10 cellular contexts compared by ENCODE assay signal in genomic region chr15:57377478-57377847, GRCh38. TPM values are rescaled to one million over a fixed set of nuclear protein-coding genes. Genes with fewer than 3 reads are reported as not detected.
DNase-seq lines count a peak whose midpoint lies in the region; ATAC-seq, FAIRE-seq and TF ChIP-seq lines count a peak whose summit lies in the region.
"Had no signal": no experiment of that assay in that cellular context is flagged by ENCODE, and none has a peak within 500 bp of the region (broad histone marks: within the 10 kb centered on the region; RNA-seq: fewer than 3 reads in every experiment).

No MANE protein-coding gene starts in this region.

- H3K9me3 ChIP-seq in ascending aorta (no peaks in the 10 kb centered on the region), keratinocyte (ENCODE audit: control insufficient read depth, low read depth, low read length) (no peaks in the 10 kb centered on the region), stomach (no peaks in the 10 kb centered on the region), Peyer's patch (no peaks in the 10 kb centered on the region)

- no peak overlapping the region for H3K9ac ChIP-seq in keratinocyte (ENCODE audit: control insufficient read depth, extremely low read depth, insufficient read depth, low read length)

- no peaks in the 10 kb centered on the region for H4K20me1 ChIP-seq in keratinocyte (ENCODE audit: control insufficient read depth, extremely low read depth, insufficient read depth, low read length)

- peaks cover 8% of the 10 kb centered on the region for H3K4me1 Mint-ChIP-seq in activated CD8-positive, alpha-beta T cell treated with anti-CD3 and anti-CD28 coated beads, Interleukin-2, amount 10 ng/mL, durations not matched to agents 7 days and 5 days (ENCODE audit: low read depth)

- no peaks in the 10 kb centered on the region for H3K36me3 ChIP-seq in ascending aorta
- H3K36me3 ChIP-seq in keratinocyte (ENCODE audit: control insufficient read depth in 2 of 2, extremely low read depth in 1 of 2, insufficient read depth in 2 of 2, low read length in 2 of 2): no peaks in the 10 kb centered on the region
- H3K36me3 ChIP-seq in stomach: no peaks in the 10 kb centered on the region
- no peaks in the 10 kb centered on the region for H3K36me3 ChIP-seq in Peyer's patch

- H3K36me3 Mint-ChIP-seq in activated CD8-positive, alpha-beta T cell treated with anti-CD3 and anti-CD28 coated beads, Interleukin-2, amount 10 ng/mL, durations not matched to agents 7 days and 5 days (ENCODE audit: low read depth): peaks cover 1% of the 10 kb centered on the region

- ATAC-seq in activated CD8-positive, alpha-beta T cell treated with anti-CD3 and anti-CD28 coated beads, Interleukin-2, amount 10 ng/mL, durations not matched to agents 7 days and 5 days: no peak

- TF ChIP-seq CTCF in ascending aorta (IDR thresholded peaks at IDR 0.05): no peak
- peak; percentile 14 to 27 (median 20) for TF ChIP-seq CTCF in keratinocyte (optimal IDR thresholded peaks at IDR 0.05 in 1 of 3, IDR thresholded peaks at IDR 0.05 in 1 of 3, conservative IDR thresholded peaks at IDR 0.05 in 1 of 3; ENCODE audit: extremely low read depth in 1 of 3, insufficient read depth in 2 of 3, low read length in 3 of 3)
- TF ChIP-seq CTCF in stomach (IDR thresholded peaks at IDR 0.05): no peak
- TF ChIP-seq CTCF in Peyer's patch (IDR thresholded peaks at IDR 0.05): no peak

- dilution Hi-C loops in keratinocyte (cut with MboI; ENCODE audit: extremely low pct_ligation_motif_present, low sequenced_read_pairs): no loop called here

- H3K27me3 Mint-ChIP-seq in activated CD8-positive, alpha-beta T cell treated with anti-CD3 and anti-CD28 coated beads, Interleukin-2, amount 10 ng/mL, durations not matched to agents 7 days and 5 days (ENCODE audit: low read depth): peaks cover 49% of the 10 kb centered on the region

- no peak overlapping the region for H3K4me3 Mint-ChIP-seq in activated CD8-positive, alpha-beta T cell treated with anti-CD3 and anti-CD28 coated beads, Interleukin-2, amount 10 ng/mL, durations not matched to agents 7 days and 5 days

- H3K4me3 ChIP-seq in ascending aorta (peak overlapping the region; percentile 66 to 84), keratinocyte (ENCODE audit: control insufficient read depth in 2 of 3, extremely low read depth in 1 of 3, insufficient read depth in 2 of 3, low read depth in 1 of 3, low read length in 3 of 3) (no peak overlapping the region), stomach (peak overlapping the region; percentile 70 to 88 (median 75)), Peyer's patch (peak overlapping the region in 1 of 4 donors; percentile 70)
- H3K4me3 ChIP-seq: SK-N-MC had no signal

- peak; percentile 69 for DNase-seq in NCI-H510A treated with DMSO at 0.1 percent for 48 hours (lab: John Stamatoyannopoulos, UW)
- no peak for DNase-seq in NCI-H510A (lab: John Stamatoyannopoulos, UW)
- DNase-seq in ascending aorta (ENCODE audit: low spot score in 2 of 2): no peak
- DNase-seq in keratinocyte (ENCODE audit: low read depth, low spot score): no peak
- DNase-seq in stomach: no peak
- DNase-seq in NCI-H1694 (lab: John Stamatoyannopoulos, UW): no peak
- no peak for DNase-seq in Peyer's patch
- DNase-seq in activated CD8-positive, alpha-beta T cell treated with anti-CD3 and anti-CD28 coated beads, Interleukin-2, amount 10 ng/mL, durations not matched to agents 7 days and 5 days: no peak
- DNase-seq: activated naive CD8-positive, alpha-beta T cell treated with anti-CD3 and anti-CD28 coated beads for 36 hours had no signal

- intact Hi-C loops in ascending aorta (cut with DNase I): loop anchor here (5.0 kb wide), 2 partner anchors 45 to 60 kb away; no protein-coding TSS in a partner anchor
- intact Hi-C loops in stomach (cut with DNase I; ENCODE audit: low total_unique reads): no loop called here

- TF ChIP-seq POLR2A in stomach (IDR thresholded peaks at IDR 0.05) (no peak), Peyer's patch (IDR thresholded peaks at IDR 0.05) (no peak)

- peak overlapping the region; percentile 76 for H3K4me2 ChIP-seq in keratinocyte (ENCODE audit: control insufficient read depth, extremely low read depth, insufficient read depth, low read depth, low read length)

- H3K27ac Mint-ChIP-seq in activated CD8-positive, alpha-beta T cell treated with anti-CD3 and anti-CD28 coated beads, Interleukin-2, amount 10 ng/mL, durations not matched to agents 7 days and 5 days: no peak overlapping the region
- H3K27ac Mint-ChIP-seq: activated naive CD8-positive, alpha-beta T cell treated with anti-CD3 and anti-CD28 coated beads for 36 hours had no signal

- peak; percentile 66 for FAIRE-seq in keratinocyte (lab: Jason Lieb, UNC)

- H3K27ac ChIP-seq in ascending aorta (no peak overlapping the region), keratinocyte (ENCODE audit: control insufficient read depth, insufficient read depth, low read length) (no peak overlapping the region), stomach (peak overlapping the region in 4 of 5 donors; percentile 81 to 86 (median 82)), Peyer's patch (no peak overlapping the region)
- H3K27ac ChIP-seq: SK-N-MC had no signal

- peaks cover 0 to 7% of the 10 kb centered on the region in 2 donors for H3K4me1 ChIP-seq in ascending aorta
- peaks cover 4% of the 10 kb centered on the region for H3K4me1 ChIP-seq in keratinocyte (ENCODE audit: control insufficient read depth, extremely low read depth, insufficient read depth, low read length)
- H3K4me1 ChIP-seq in stomach: peaks cover 19 to 51% (median 37%) of the 10 kb centered on the region in 4 donors
- H3K4me1 ChIP-seq in Peyer's patch: peaks cover 0 to 16% (median 5%) of the 10 kb centered on the region in 4 donors

- WGBS in stomach, 5 donors: 21 to 54% (median 38%) methylated on average over 4 of the region's 4 CpGs

- H3K27me3 ChIP-seq in ascending aorta (no peaks in the 10 kb centered on the region), keratinocyte (ENCODE audit: control insufficient read depth, extremely low read depth, insufficient read depth, low read length) (peaks cover 33% of the 10 kb centered on the region), stomach (peaks cover 0 to 29% (median 4%) of the 10 kb centered on the region in 3 donors), Peyer's patch (no peaks in the 10 kb centered on the region)

- CTCF ChIA-PET in activated CD8-positive, alpha-beta T cell treated with anti-CD3 and anti-CD28 coated beads, Interleukin-2, amount 10 ng/mL, durations not matched to agents 7 days and 5 days (lab: Charles Lee): no interaction called here

- no peaks in the 10 kb centered on the region for H3K9me3 Mint-ChIP-seq in activated CD8-positive, alpha-beta T cell treated with anti-CD3 and anti-CD28 coated beads, Interleukin-2, amount 10 ng/mL, durations not matched to agents 7 days and 5 days (ENCODE audit: insufficient read depth)
- H3K9me3 Mint-ChIP-seq: activated naive CD8-positive, alpha-beta T cell treated with anti-CD3 and anti-CD28 coated beads for 36 hours had no signal

- POLR2A ChIA-PET in activated CD8-positive, alpha-beta T cell treated with anti-CD3 and anti-CD28 coated beads, Interleukin-2, amount 10 ng/mL, durations not matched to agents 7 days and 5 days (lab: Charles Lee): no interaction called here

- H3K79me2 ChIP-seq in keratinocyte (ENCODE audit: control insufficient read depth, insufficient read depth, low read length): no peaks in the 10 kb centered on the region

- H3K9me1 ChIP-seq in keratinocyte (ENCODE audit: control insufficient read depth, extremely low read depth, insufficient read depth, low read length): no peaks in the 10 kb centered on the region

- H2AFZ ChIP-seq in keratinocyte (ENCODE audit: control insufficient read depth, low read length): no peak overlapping the region

- no peak for TF ChIP-seq EP300 in stomach (IDR thresholded peaks at IDR 0.05)

RNA-seq across cellular contexts. Expression of gene CGNL1, which starts 1.2 kb away (rescaled TPM):
- total RNA-seq in ascending aorta (3.5 TPM), stomach (10 to 100 TPM in 4 of 5 donors, under 1 TPM in 1; 0.29 to 36.2 (median 29.3) TPM), Peyer's patch (1 to 10 TPM; 1.2 to 9.9 (median 2.1) TPM)
- polyA plus RNA-seq in keratinocyte (0.05 to 0.09 TPM (median 0.07 TPM) in 3 replicates), stomach (10 to 100 TPM in 1 of 3 donors, 1 to 10 TPM in 2; 4.9 to 16.4 (median 8.2) TPM)
- polyA plus RNA-seq in keratinocyte (2011; ENCODE audit: low read depth): 0.75 TPM
- 0.04 and 0.09 TPM in 2 replicates for polyA plus RNA-seq in keratinocyte (2011; cell fraction: cytosol; rRNA removed)
- 0.15 and 0.16 TPM in 2 replicates for polyA plus RNA-seq in keratinocyte (2011; cell fraction: nucleus; rRNA removed)
- 0.08 and 0.47 TPM in 2 replicates for polyA plus RNA-seq in keratinocyte (2012; ENCODE audit: low replicate concordance)
- 0.03 to 0.07 TPM in 2 of 3 replicates, not detected in the other for polyA minus RNA-seq in keratinocyte
- polyA minus RNA-seq in keratinocyte (2011; cell fraction: cytosol; rRNA and poly(A)+ RNA removed): not detected
- polyA minus RNA-seq in keratinocyte (2011; cell fraction: nucleus; rRNA and poly(A)+ RNA removed): 0.11 and 0.16 TPM in 2 replicates
- not detected for total RNA-seq in activated CD8-positive, alpha-beta T cell treated with anti-CD3 and anti-CD28 coated beads, Interleukin-2, amount 10 ng/mL, durations not matched to agents 7 days and 5 days
- total RNA-seq: activated naive CD8-positive, alpha-beta T cell treated with anti-CD3 and anti-CD28 coated beads for 36 hours had no signal

Comparison
In these comparisons a context has a peak if more than half of its experiments do, and no peak if none do; other contexts are left out.
1. H3K27ac ChIP-seq: peak in stomach (4 of 5); none in ascending aorta (0 of 2), keratinocyte (single experiment) and Peyer's patch (0 of 4).
2. H3K4me3 ChIP-seq: peak in ascending aorta (2 of 2) and stomach (4 of 4); none in keratinocyte (0 of 3).
3. CTCF ChIP-seq: peak in keratinocyte (3 of 3); none in ascending aorta (0 of 3), stomach (0 of 7) and Peyer's patch (0 of 6).